ENCODE assay signal across 8 cellular contexts in genomic region chr6:161228911-161229591, GRCh38. TPM values are rescaled to one million over a fixed set of nuclear protein-coding genes. Genes with fewer than 3 reads are reported as not detected.
DNase-seq lines count a peak whose midpoint lies in the region; ATAC-seq, FAIRE-seq and TF ChIP-seq lines count a peak whose summit lies in the region.

No MANE protein-coding gene starts in this region.

- TF ChIP-seq CTCF in RWPE2 (IDR thresholded peaks at IDR 0.05; ENCODE audit: poor library complexity, severe bottlenecking) (no peak), esophagus squamous epithelium (IDR thresholded peaks at IDR 0.05) (no peak), pancreas (IDR thresholded peaks at IDR 0.05) (no peak), endothelial cell (IDR thresholded peaks at IDR 0.05; ENCODE audit: unreplicated experiment) (no peak)

- 38 to 44% methylated on average over 8 of the region's 8 CpGs for WGBS in esophagus squamous epithelium, 2 donors
- 35% methylated on average over 8 of the region's 8 CpGs for WGBS in pancreas, 2 donors

- peaks cover 8% of the 10 kb centered on the region; the same call in 1 of the 2 replicates for H3K36me3 ChIP-seq in RWPE2 (ENCODE audit: low read depth)
- no peaks in the 10 kb centered on the region for H3K36me3 ChIP-seq in esophagus squamous epithelium
- no peaks in the 10 kb centered on the region for H3K36me3 ChIP-seq in pancreas

- DNase-seq in EL = peak; percentile 81
- DNase-seq in RWPE2 (ENCODE audit: low spot score) = no peak
- DNase-seq in esophagus squamous epithelium (lab: John Stamatoyannopoulos, UW) = no peak
- DNase-seq in pancreas = no peak
- no peak for DNase-seq in endothelial cell (ENCODE audit: low spot score)

- intact Hi-C loops in esophagus squamous epithelium (cut with DNase I) = no loop called here
- intact Hi-C loops in pancreas (cut with DNase I) = no loop called here

- H3K4me1 ChIP-seq in RWPE2 (ENCODE audit: insufficient read depth, poor library complexity, severe bottlenecking) = peaks cover 14% of the 10 kb centered on the region
- peaks cover 6 to 48% (median 23%) of the 10 kb centered on the region in 3 donors for H3K4me1 ChIP-seq in esophagus squamous epithelium
- peaks cover 0 to 16% (median 0%) of the 10 kb centered on the region in 3 donors for H3K4me1 ChIP-seq in pancreas

- H3K4me3 ChIP-seq in RWPE2 (ENCODE audit: severe bottlenecking) = no peak overlapping the region
- H3K4me3 ChIP-seq in esophagus squamous epithelium = peak overlapping the region in 1 of 4 donors; percentile 9
- no peak overlapping the region for H3K4me3 ChIP-seq in pancreas

- no peaks in the 10 kb centered on the region for H3K9me3 ChIP-seq in RWPE2 (ENCODE audit: severe bottlenecking)
- H3K9me3 ChIP-seq in esophagus squamous epithelium = no peaks in the 10 kb centered on the region
- H3K9me3 ChIP-seq in pancreas = no peaks in the 10 kb centered on the region

- TF ChIP-seq POLR2A in esophagus squamous epithelium (IDR thresholded peaks at IDR 0.05) = no peak

- H3K27me3 ChIP-seq in RWPE2 (ENCODE audit: insufficient read depth, poor library complexity, severe bottlenecking) (no peaks in the 10 kb centered on the region), esophagus squamous epithelium (no peaks in the 10 kb centered on the region), pancreas (no peaks in the 10 kb centered on the region)

- no peak for FAIRE-seq in pancreas (lab: Jason Lieb, UNC)

- H3K27ac ChIP-seq in RWPE2 (ENCODE audit: poor library complexity, severe bottlenecking) (peak overlapping the region; percentile 41), esophagus squamous epithelium (peak overlapping the region; percentile 58 to 82 (median 76)), pancreas (peak overlapping the region in 3 of 4 donors; percentile 1 to 60 (median 29))

- peaks cover 17% of the 10 kb centered on the region for H3K36me3 Mint-ChIP-seq in endothelial cell (ENCODE audit: low read depth, unreplicated experiment)

- H3K4me3 Mint-ChIP-seq in endothelial cell (ENCODE audit: unreplicated experiment) = no peak overlapping the region

- no peaks in the 10 kb centered on the region for H3K9me3 Mint-ChIP-seq in endothelial cell (ENCODE audit: unreplicated experiment)

- no peak overlapping the region for H3K27ac Mint-ChIP-seq in endothelial cell (ENCODE audit: unreplicated experiment)

- ATAC-seq in HG02588 (IDR thresholded peaks at IDR 0.05; ENCODE audit: unreplicated experiment) (peak; percentile 49), RWPE2 (ENCODE audit: low read depth) (peak; percentile 94), pancreas (peak; percentile 70 to 85 (median 84)), HG03159 (IDR thresholded peaks at IDR 0.05; ENCODE audit: unreplicated experiment) (no peak), HG03457 (IDR thresholded peaks at IDR 0.05; ENCODE audit: unreplicated experiment) (no peak)

- no peaks in the 10 kb centered on the region for H3K27me3 Mint-ChIP-seq in endothelial cell (ENCODE audit: unreplicated experiment)

- H3K4me1 Mint-ChIP-seq in endothelial cell (ENCODE audit: unreplicated experiment) = peaks cover 46% of the 10 kb centered on the region

RNA-seq across cellular contexts. Expression of gene AGPAT4, which starts 44.8 kb away (rescaled TPM):
- total RNA-seq in esophagus squamous epithelium (10 to 100 TPM in 1 of 4 donors, 1 to 10 TPM in 3; 1.0 to 17.4 (median 6.4) TPM), pancreas (1 to 10 TPM; 1.8 to 6.4 (median 2.7) TPM), endothelial cell (ENCODE audit: unreplicated experiment) (25.2 TPM)
- 1 to 10 TPM; 1.6 to 2.3 TPM for polyA plus RNA-seq in pancreas

Comparison
In these comparisons a context has a peak if more than half of its experiments do, and no peak if none do; other contexts are left out.
1. ATAC-seq: peak in HG02588 (single experiment), RWPE2 (single experiment) and pancreas (4 of 4); none in HG03159 (single experiment) and HG03457 (single experiment).
2. Peak in every context shown above with its lines, with median percentiles within 50 percentile points of each other: H3K27ac ChIP-seq.